1 cellular context compared by ENCODE assay signal in the genomic region with DNA sequence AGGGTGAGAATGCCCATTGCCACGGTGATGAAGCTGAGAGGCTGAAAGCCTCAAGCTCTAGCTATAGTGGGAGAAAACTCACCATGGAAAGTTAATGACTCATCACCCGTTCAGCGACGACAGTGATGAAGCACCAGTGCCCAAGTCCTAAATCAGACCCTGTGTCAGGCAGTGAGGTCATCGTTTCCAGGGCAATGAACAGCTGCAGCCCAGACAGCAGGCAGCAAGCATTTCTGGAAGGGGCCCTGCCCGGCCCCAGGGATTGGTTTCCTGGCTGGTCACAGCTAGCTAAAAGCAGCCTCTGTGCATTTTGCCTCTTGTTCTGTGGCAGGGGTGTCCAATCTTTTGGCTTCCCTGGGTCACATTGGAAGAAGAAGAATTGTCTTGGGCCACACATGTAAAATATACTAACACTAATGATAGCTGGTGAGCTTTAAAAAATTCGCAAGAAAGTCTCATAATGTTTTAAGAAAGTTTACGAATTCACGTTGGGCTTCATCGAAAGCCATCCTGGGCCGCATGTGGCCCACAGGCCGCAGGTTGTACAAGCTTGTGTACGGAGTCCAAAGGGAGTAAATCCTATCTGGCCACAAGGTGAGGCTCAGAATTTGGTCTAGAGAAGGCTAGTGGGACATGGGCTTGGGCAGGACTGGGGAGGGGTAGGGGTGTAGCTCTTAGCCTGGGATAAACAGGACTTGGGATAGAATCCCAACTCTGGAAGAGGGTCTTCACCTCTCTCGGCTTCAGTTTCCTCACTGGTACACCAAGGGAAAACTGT.
TF ChIP-seq lines count a peak whose summit lies in the region.

No MANE protein-coding gene starts in this region.

TF ChIP-seq in K562, 482 proteins besides CTCF, POLR2A, EP300 and RAD21 (continued from another document and continues in another):
- TF ChIP-seq USF1 (CRISPR knock-in tag; IDR thresholded peaks at IDR 0.05) (no peak), ZNF445 (CRISPR knock-in tag; IDR thresholded peaks at IDR 0.05; ENCODE audit: low read depth) (no peak), ZNF431 (CRISPR knock-in tag; IDR thresholded peaks at IDR 0.05) (no peak), JUND (IDR thresholded peaks at IDR 0.05; ENCODE audit: borderline replicate concordance, low read depth, low read length) (peak; percentile 94), JUND (tag; IDR thresholded peaks at IDR 0.05; ENCODE audit: borderline replicate concordance, low read depth, low read length) (peak; percentile 95), JUNB (CRISPR knock-in tag; conservative IDR thresholded peaks at IDR 0.05) (peak; percentile 76; the same call in 1 of the 2 replicates), CREB5 (CRISPR knock-in tag; IDR thresholded peaks at IDR 0.05) (no peak), ZNF398 (CRISPR knock-in tag; IDR thresholded peaks at IDR 0.05) (no peak), HNRNPH1 (optimal IDR thresholded peaks at IDR 0.05; ENCODE audit: low read depth, low read length) (no peak), FOXJ3 (CRISPR knock-in tag; IDR thresholded peaks at IDR 0.05) (no peak), ZNF778 (CRISPR knock-in tag; IDR thresholded peaks at IDR 0.05) (no peak), HCFC1 (IDR thresholded peaks at IDR 0.05; ENCODE audit: low read depth, low read length) (no peak), SNIP1 (IDR thresholded peaks at IDR 0.05; ENCODE audit: low read depth) (no peak), NFE2 (IDR thresholded peaks at IDR 0.05; ENCODE audit: low read depth) (peak; percentile 49), HIVEP1 (CRISPR knock-in tag; IDR thresholded peaks at IDR 0.05) (no peak), TAF9B (IDR thresholded peaks at IDR 0.05; ENCODE audit: partially characterized antibody) (peak; percentile 49), ZBTB9 (CRISPR knock-in tag; IDR thresholded peaks at IDR 0.05) (no peak), RBM25 (IDR thresholded peaks at IDR 0.05; ENCODE audit: low read depth, low read length, severe bottlenecking) (no peak), ATF7 (IDR thresholded peaks at IDR 0.05) (peak; percentile 90), HNRNPL (IDR thresholded peaks at IDR 0.05; ENCODE audit: low read depth, low read length) (no peak), MAFK (IDR thresholded peaks at IDR 0.05; ENCODE audit: low read length) (peak; percentile 27; the same call in 1 of the 2 replicates), CGGBP1 (CRISPR knock-in tag; IDR thresholded peaks at IDR 0.05) (no peak), CHCHD3 (CRISPR knock-in tag; IDR thresholded peaks at IDR 0.05) (no peak), ATF2 (CRISPR knock-in tag; IDR thresholded peaks at IDR 0.05) (no peak), ARID1B (IDR thresholded peaks at IDR 0.05) (peak; percentile 57; the same call in 1 of the 2 replicates), PTRF (tag; IDR thresholded peaks at IDR 0.05) (no peak), HNRNPUL1 (IDR thresholded peaks at IDR 0.05; ENCODE audit: low read length) (no peak), MAFG (tag; conservative IDR thresholded peaks at IDR 0.05) (0 out of 2 replicates have a peak, but pooled peaks have one; percentile 12), MEF2D (tag; conservative IDR thresholded peaks at IDR 0.05; ENCODE audit: low read depth) (no peak), MYNN (IDR thresholded peaks at IDR 0.05) (no peak), MYNN (CRISPR knock-in tag; IDR thresholded peaks at IDR 0.05) (no peak), RCOR1 (IDR thresholded peaks at IDR 0.05; ENCODE audit: borderline replicate concordance in 1 of 2, low read depth in 2 of 2, low read length in 2 of 2) (0 out of 4 replicates have a peak, but pooled peaks of 1 of the 2 experiments have one; percentile 6)
- TF ChIP-seq, protein P1, sequence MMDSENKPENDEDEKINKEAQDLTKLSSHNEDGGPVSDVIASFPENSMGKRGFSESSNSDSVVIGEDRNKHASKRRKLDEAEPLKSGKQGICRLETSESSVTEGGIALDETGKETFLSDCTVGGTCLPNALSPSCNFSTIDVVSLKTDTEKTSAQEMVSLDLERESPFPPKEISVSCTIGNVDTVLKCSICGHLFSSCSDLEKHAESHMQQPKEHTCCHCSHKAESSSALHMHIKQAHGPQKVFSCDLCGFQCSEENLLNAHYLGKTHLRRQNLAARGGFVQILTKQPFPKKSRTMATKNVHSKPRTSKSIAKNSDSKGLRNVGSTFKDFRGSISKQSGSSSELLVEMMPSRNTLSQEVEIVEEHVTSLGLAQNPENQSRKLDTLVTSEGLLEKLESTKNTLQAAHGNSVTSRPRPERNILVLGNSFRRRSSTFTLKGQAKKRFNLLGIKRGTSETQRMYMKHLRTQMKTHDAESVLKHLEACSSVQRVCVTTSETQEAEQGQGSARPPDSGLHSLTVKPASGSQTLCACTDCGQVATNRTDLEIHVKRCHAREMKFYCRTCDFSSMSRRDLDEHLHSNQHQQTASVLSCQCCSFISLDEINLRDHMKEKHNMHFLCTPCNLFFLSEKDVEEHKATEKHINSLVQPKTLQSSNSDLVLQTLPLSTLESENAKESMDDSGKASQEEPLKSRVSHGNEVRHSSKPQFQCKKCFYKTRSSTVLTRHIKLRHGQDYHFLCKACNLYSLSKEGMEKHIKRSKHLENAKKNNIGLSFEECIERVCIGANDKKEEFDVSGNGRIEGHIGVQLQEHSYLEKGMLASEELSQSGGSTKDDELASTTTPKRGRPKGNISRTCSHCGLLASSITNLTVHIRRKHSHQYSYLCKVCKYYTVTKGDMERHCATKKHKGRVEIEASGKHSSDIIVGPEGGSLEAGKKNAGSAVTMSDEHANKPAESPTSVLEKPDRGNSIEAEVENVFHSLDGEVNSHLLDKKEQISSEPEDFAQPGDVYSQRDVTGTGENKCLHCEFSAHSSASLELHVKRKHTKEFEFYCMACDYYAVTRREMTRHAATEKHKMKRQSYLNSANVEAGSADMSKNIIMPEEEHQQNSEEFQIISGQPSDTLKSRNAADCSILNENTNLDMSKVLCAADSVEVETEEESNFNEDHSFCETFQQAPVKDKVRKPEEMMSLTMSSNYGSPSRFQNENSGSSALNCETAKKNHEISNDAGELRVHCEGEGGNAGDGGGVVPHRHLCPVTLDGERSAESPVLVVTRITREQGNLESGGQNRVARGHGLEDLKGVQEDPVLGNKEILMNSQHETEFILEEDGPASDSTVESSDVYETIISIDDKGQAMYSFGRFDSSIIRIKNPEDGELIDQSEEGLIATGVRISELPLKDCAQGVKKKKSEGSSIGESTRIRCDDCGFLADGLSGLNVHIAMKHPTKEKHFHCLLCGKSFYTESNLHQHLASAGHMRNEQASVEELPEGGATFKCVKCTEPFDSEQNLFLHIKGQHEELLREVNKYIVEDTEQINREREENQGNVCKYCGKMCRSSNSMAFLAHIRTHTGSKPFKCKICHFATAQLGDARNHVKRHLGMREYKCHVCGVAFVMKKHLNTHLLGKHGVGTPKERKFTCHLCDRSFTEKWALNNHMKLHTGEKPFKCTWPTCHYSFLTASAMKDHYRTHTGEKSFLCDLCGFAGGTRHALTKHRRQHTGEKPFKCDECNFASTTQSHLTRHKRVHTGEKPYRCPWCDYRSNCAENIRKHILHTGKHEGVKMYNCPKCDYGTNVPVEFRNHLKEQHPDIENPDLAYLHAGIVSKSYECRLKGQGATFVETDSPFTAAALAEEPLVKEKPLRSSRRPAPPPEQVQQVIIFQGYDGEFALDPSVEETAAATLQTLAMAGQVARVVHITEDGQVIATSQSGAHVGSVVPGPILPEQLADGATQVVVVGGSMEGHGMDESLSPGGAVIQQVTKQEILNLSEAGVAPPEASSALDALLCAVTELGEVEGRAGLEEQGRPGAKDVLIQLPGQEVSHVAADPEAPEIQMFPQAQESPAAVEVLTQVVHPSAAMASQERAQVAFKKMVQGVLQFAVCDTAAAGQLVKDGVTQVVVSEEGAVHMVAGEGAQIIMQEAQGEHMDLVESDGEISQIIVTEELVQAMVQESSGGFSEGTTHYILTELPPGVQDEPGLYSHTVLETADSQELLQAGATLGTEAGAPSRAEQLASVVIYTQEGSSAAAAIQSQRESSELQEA (IDR thresholded peaks at IDR 0.05; ENCODE audit: low read depth) = no peak
- TF ChIP-seq, protein P2, sequence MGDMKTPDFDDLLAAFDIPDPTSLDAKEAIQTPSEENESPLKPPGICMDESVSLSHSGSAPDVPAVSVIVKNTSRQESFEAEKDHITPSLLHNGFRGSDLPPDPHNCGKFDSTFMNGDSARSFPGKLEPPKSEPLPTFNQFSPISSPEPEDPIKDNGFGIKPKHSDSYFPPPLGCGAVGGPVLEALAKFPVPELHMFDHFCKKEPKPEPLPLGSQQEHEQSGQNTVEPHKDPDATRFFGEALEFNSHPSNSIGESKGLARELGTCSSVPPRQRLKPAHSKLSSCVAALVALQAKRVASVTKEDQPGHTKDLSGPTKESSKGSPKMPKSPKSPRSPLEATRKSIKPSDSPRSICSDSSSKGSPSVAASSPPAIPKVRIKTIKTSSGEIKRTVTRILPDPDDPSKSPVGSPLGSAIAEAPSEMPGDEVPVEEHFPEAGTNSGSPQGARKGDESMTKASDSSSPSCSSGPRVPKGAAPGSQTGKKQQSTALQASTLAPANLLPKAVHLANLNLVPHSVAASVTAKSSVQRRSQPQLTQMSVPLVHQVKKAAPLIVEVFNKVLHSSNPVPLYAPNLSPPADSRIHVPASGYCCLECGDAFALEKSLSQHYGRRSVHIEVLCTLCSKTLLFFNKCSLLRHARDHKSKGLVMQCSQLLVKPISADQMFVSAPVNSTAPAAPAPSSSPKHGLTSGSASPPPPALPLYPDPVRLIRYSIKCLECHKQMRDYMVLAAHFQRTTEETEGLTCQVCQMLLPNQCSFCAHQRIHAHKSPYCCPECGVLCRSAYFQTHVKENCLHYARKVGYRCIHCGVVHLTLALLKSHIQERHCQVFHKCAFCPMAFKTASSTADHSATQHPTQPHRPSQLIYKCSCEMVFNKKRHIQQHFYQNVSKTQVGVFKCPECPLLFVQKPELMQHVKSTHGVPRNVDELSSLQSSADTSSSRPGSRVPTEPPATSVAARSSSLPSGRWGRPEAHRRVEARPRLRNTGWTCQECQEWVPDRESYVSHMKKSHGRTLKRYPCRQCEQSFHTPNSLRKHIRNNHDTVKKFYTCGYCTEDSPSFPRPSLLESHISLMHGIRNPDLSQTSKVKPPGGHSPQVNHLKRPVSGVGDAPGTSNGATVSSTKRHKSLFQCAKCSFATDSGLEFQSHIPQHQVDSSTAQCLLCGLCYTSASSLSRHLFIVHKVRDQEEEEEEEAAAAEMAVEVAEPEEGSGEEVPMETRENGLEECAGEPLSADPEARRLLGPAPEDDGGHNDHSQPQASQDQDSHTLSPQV (IDR thresholded peaks at IDR 0.05) = no peak
- TF ChIP-seq, protein P3, sequence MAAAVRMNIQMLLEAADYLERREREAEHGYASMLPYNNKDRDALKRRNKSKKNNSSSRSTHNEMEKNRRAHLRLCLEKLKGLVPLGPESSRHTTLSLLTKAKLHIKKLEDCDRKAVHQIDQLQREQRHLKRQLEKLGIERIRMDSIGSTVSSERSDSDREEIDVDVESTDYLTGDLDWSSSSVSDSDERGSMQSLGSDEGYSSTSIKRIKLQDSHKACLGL (CRISPR knock-in tag; IDR thresholded peaks at IDR 0.05; ENCODE audit: borderline replicate concordance, poor library complexity, severe bottlenecking) = no peak
